Comparison of ENCODE assay signal across 8 cellular contexts in the genomic region with DNA sequence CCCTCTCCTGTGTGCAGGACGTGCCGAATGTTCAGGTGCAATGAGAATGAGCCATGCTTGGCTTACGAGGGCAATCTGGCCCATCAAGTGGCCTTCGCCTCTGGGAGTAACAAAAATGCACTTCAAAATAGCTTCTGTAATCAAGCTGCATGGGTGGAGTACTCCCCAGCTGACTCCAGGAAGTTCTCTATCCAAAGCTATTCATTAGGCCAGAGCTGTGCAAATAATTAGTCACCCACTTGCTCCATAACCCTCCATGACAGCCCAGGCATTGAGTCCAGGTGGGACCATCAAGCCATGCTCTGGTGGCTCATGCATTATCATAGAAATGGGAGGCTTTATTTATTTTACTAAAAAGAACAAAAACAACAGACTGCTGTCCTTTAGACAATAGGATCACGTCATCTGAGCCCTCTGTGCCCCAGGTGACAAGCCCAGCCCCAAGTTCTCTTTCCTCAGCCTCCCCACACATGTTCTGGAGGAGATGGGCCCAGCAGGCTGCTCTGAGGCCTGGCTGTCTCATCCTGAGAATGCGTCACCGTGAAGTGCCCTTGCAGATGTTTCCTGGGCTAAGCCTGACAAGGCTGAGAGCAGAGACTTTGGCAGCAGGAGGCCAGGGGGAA.
DNase-seq lines count a peak whose midpoint lies in the region; ATAC-seq, FAIRE-seq and TF ChIP-seq lines count a peak whose summit lies in the region.

No MANE protein-coding gene starts in this region.

- peak; percentile 49 for FAIRE-seq in GM18507 (lab: Jason Lieb, UNC)

- H3K9me3 ChIP-seq in left ventricle myocardium inferior (replicated peaks): no peaks in the 10 kb centered on the region

- DNase-seq in GM18507 (ENCODE audit: extremely low spot score, insufficient read length, low read depth) (peak; percentile 12), NCI-H2107 (lab: John Stamatoyannopoulos, UW) (peak; percentile 61), left ventricle myocardium inferior (peak; percentile 38), amygdala (lab: John Stamatoyannopoulos, UW) (no peak)
- peak; percentile 35 for DNase-seq in activated CD8-positive, alpha-beta memory T cell treated with anti-CD3 and anti-CD28 coated beads, Interleukin-2, amount 50 U/mL, for 4 hours
- DNase-seq in stimulated activated CD4-positive, alpha-beta T cell treated with anti-CD3 and anti-CD28 coated beads, TNF-alpha, amount 100 ng/mL, for 24 hours (ENCODE audit: low read depth in 3 of 3): peak in 2 of 3 experiments; percentile 57 to 73

- TF ChIP-seq CTCF in left ventricle myocardium inferior (IDR thresholded peaks at IDR 0.05; ENCODE audit: borderline replicate concordance): no peak

- H3K4me1 ChIP-seq in left ventricle myocardium inferior: peaks cover 36% of the 10 kb centered on the region

- peak overlapping the region; percentile 88 for H3K27ac ChIP-seq in left ventricle myocardium inferior (replicated peaks)

- peak; percentile 75 for ATAC-seq in HG02840 (IDR thresholded peaks at IDR 0.05; ENCODE audit: low FRiP score, unreplicated experiment)
- ATAC-seq in HG02938 (IDR thresholded peaks at IDR 0.05; ENCODE audit: unreplicated experiment): no peak

- H3K36me3 ChIP-seq in left ventricle myocardium inferior: no peaks in the 10 kb centered on the region

- no peaks in the 10 kb centered on the region for H3K27me3 ChIP-seq in left ventricle myocardium inferior (ENCODE audit: low read depth)

- no peak overlapping the region for H3K4me3 ChIP-seq in left ventricle myocardium inferior

- intact Hi-C loops in left ventricle myocardium inferior (cut with micrococcal nuclease): no loop called here

Comparison
In these comparisons a context has a peak if more than half of its experiments do, and no peak if none do; other contexts are left out.
1. DNase-seq: peak in GM18507 (single experiment), NCI-H2107 (single experiment), activated CD8-positive, alpha-beta memory T cell treated with anti-CD3 and anti-CD28 coated beads, Interleukin-2, amount 50 U/mL, for 4 hours (single experiment), left ventricle myocardium inferior (single experiment) and stimulated activated CD4-positive, alpha-beta T cell treated with anti-CD3 and anti-CD28 coated beads, TNF-alpha, amount 100 ng/mL, for 24 hours (2 of 3); none in amygdala (0 of 56).